ENCODE assay signal across 8 cellular contexts in genomic region chr11:57838609-57839008, GRCh38.
DNase-seq lines count a peak whose midpoint lies in the region; ATAC-seq, FAIRE-seq and TF ChIP-seq lines count a peak whose summit lies in the region.
"Not testable (repeated sequence)": the region's sequence is repeated elsewhere in the genome, so short reads cannot be mapped to it uniquely, and the experiment has no call there.

No MANE protein-coding gene starts in this region.

- H3K27ac ChIP-seq in HEK293 (ENCODE audit: extremely low read depth, low read depth, low read length); K562 (ENCODE audit: extremely low read depth, low read depth, low read length): not testable (repeated sequence)

- not testable (repeated sequence) for H3K4me3 Mint-ChIP-seq in WTC11; activated CD4-positive, alpha-beta T cell treated with anti-CD3 and anti-CD28 coated beads, Interleukin-2, amount 10 ng/mL, durations not matched to agents 7 days and 5 days; progenitor cell of endocrine pancreas (ENCODE audit: low read depth)

- not testable (repeated sequence) for H3K9me3 Mint-ChIP-seq in WTC11; activated CD4-positive, alpha-beta T cell treated with anti-CD3 and anti-CD28 coated beads, Interleukin-2, amount 10 ng/mL, durations not matched to agents 7 days and 5 days; progenitor cell of endocrine pancreas (ENCODE audit: low read depth)

- not testable (repeated sequence) for H3K9me1 ChIP-seq in K562 (ENCODE audit: control insufficient read depth, insufficient read depth, low read length)

- TF ChIP-seq RAD21 in K562 (CRISPR knock-in tag; conservative IDR thresholded peaks at IDR 0.05 in 1 of 2, IDR thresholded peaks at IDR 0.05 in 1 of 2): not testable (repeated sequence)

- not testable (repeated sequence) for H3K27me3 ChIP-seq in K562 (ENCODE audit: control insufficient read depth in 2 of 2, insufficient read depth in 2 of 2, low read length in 2 of 2)

- CTCF ChIA-PET in HEK293 (lab: Yijun Ruan, JAX): interaction anchor here (0.6 kb wide), 1 partner anchor 109 kb away, joined by 3 read pairs; no protein-coding TSS in a partner anchor
- CTCF ChIA-PET in WTC11 (lab: Charles Lee); activated CD4-positive, alpha-beta T cell treated with anti-CD3 and anti-CD28 coated beads, Interleukin-2, amount 10 ng/mL, durations not matched to agents 7 days and 5 days (lab: Charles Lee); K562 (lab: Yijun Ruan, JAX; ENCODE audit: low intra/inter-chr PET ratio): not testable (repeated sequence)

- WGBS in K562 (ENCODE audit: insufficient coverage, low coverage, missing lambda C conversion rate): 0% methylated on average over 3 of the region's 3 CpGs

- H3K4me1 Mint-ChIP-seq in WTC11; activated CD4-positive, alpha-beta T cell treated with anti-CD3 and anti-CD28 coated beads, Interleukin-2, amount 10 ng/mL, durations not matched to agents 7 days and 5 days; progenitor cell of endocrine pancreas (ENCODE audit: low read depth): not testable (repeated sequence)

- peak; percentile 51 for FAIRE-seq in GM19239 (lab: Jason Lieb, UNC)
- not testable (repeated sequence) for FAIRE-seq in K562 (lab: Jason Lieb, UNC)

- DNase-seq in DMS53 (lab: John Stamatoyannopoulos, UW) (peak; percentile 47), NCI-H774 (lab: John Stamatoyannopoulos, UW) (peak; percentile 55)
- not testable (repeated sequence) for DNase-seq in GM19239 (ENCODE audit: insufficient read length, low spot score); WTC11 (ENCODE audit: low spot score); activated CD4-positive, alpha-beta T cell treated with anti-CD3 and anti-CD28 coated beads, Interleukin-2, amount 10 ng/mL, durations not matched to agents 7 days and 5 days; K562 (ENCODE audit: extremely low read depth in 1 of 4, low spot score in 3 of 4); progenitor cell of endocrine pancreas (ENCODE audit: low spot score, unreplicated experiment)

- in situ Hi-C loops in K562 (cut with MboI): not testable (repeated sequence)

- intact Hi-C loops in K562 (cut with micrococcal nuclease): loop anchor here (10.0 kb wide), 2 partner anchors 226 to 676 kb away; no protein-coding TSS in a partner anchor

- H3K36me3 ChIP-seq in HEK293 (ENCODE audit: control insufficient read depth in 2 of 2, insufficient read depth in 1 of 2, low read length in 2 of 2); K562 (ENCODE audit: control insufficient read depth, insufficient read depth, low read length): not testable (repeated sequence)

- TF ChIP-seq EP300 in K562 (IDR thresholded peaks at IDR 0.05; ENCODE audit: low read length): not testable (repeated sequence)

- not testable (repeated sequence) for H3K27ac Mint-ChIP-seq in WTC11
- peak overlapping the region; percentile 28 for H3K27ac Mint-ChIP-seq in activated CD4-positive, alpha-beta T cell treated with anti-CD3 and anti-CD28 coated beads, Interleukin-2, amount 10 ng/mL, durations not matched to agents 7 days and 5 days
- peak overlapping the region; percentile 16 for H3K27ac Mint-ChIP-seq in progenitor cell of endocrine pancreas

- not testable (repeated sequence) for H3K9me3 ChIP-seq in HEK293 (ENCODE audit: control insufficient read depth, insufficient read depth, low read depth, low read length); K562 (replicated peaks; ENCODE audit: control insufficient read depth, insufficient read depth, low read depth, low read length)

- not testable (repeated sequence) for H3K9ac ChIP-seq in K562 (ENCODE audit: insufficient read depth in 1 of 2, low read depth in 2 of 2, low read length in 2 of 2)

- not testable (repeated sequence) for TF ChIP-seq CTCF in HEK293 (tag by site-specific recombination; IDR thresholded peaks at IDR 0.05); WTC11 (IDR thresholded peaks at IDR 0.05); K562 (IDR thresholded peaks at IDR 0.05 in 2 of 3, conservative IDR thresholded peaks at IDR 0.05 in 1 of 3; ENCODE audit: insufficient read depth in 2 of 3, low read depth in 1 of 3, low read length in 3 of 3); progenitor cell of endocrine pancreas (IDR thresholded peaks at IDR 0.05; ENCODE audit: unreplicated experiment)

- not testable (repeated sequence) for TF ChIP-seq POLR2A in K562 (conservative IDR thresholded peaks at IDR 0.05)

- POLR2A ChIA-PET in HEK293 (lab: Yijun Ruan, JAX); WTC11 (lab: Charles Lee); activated CD4-positive, alpha-beta T cell treated with anti-CD3 and anti-CD28 coated beads, Interleukin-2, amount 10 ng/mL, durations not matched to agents 7 days and 5 days (lab: Charles Lee); K562 (lab: Yijun Ruan, JAX): not testable (repeated sequence)

- H2AFZ ChIP-seq in K562 (ENCODE audit: low read depth, low read length): not testable (repeated sequence)

- H3K4me1 ChIP-seq in HEK293 (ENCODE audit: control insufficient read depth, insufficient read depth, low read length); K562 (replicated peaks in 1 of 2; ENCODE audit: control insufficient read depth in 2 of 2, insufficient read depth in 2 of 2, low read length in 2 of 2): not testable (repeated sequence)

- not testable (repeated sequence) for ATAC-seq in WTC11, K562

- BruUV-seq in K562 (replicated peaks; lab: Mats Ljungman, UMichigan): not testable (repeated sequence)

- not testable (repeated sequence) for H3K27me3 Mint-ChIP-seq in WTC11 (ENCODE audit: low read depth); progenitor cell of endocrine pancreas
- peaks cover 19% of the 10 kb centered on the region for H3K27me3 Mint-ChIP-seq in activated CD4-positive, alpha-beta T cell treated with anti-CD3 and anti-CD28 coated beads, Interleukin-2, amount 10 ng/mL, durations not matched to agents 7 days and 5 days

- not testable (repeated sequence) for H3K4me2 ChIP-seq in K562 (ENCODE audit: insufficient read depth, low read length)

- not testable (repeated sequence) for H3K36me3 Mint-ChIP-seq in WTC11; activated CD4-positive, alpha-beta T cell treated with anti-CD3 and anti-CD28 coated beads, Interleukin-2, amount 10 ng/mL, durations not matched to agents 7 days and 5 days (ENCODE audit: low read depth); progenitor cell of endocrine pancreas (ENCODE audit: insufficient read depth)

- not testable (repeated sequence) for H3K79me2 ChIP-seq in K562 (ENCODE audit: control insufficient read depth, insufficient read depth, low read length)

- H4K20me1 ChIP-seq in K562 (replicated peaks; ENCODE audit: control insufficient read depth, insufficient read depth, low read length): not testable (repeated sequence)

- H3K4me3 ChIP-seq in HEK293 (ENCODE audit: low read depth, low read length); K562: not testable (repeated sequence)

TF ChIP-seq in HEK293, 187 proteins besides CTCF, POLR2A, EP300 and RAD21:
- peak; percentile 82 for TF ChIP-seq ZNF146 (tag by site-specific recombination; IDR thresholded peaks at IDR 0.05)

TF ChIP-seq in WTC11, 78 proteins besides CTCF, POLR2A, EP300 and RAD21:
- TF ChIP-seq GTF2I (CRISPR knock-in tag; conservative IDR thresholded peaks at IDR 0.05): peak; percentile 81

TF ChIP-seq in K562, 482 proteins besides CTCF, POLR2A, EP300 and RAD21:
- peak; percentile 74 for TF ChIP-seq BCOR (IDR thresholded peaks at IDR 0.05)
- peak; percentile 21 for TF ChIP-seq RBM25 (IDR thresholded peaks at IDR 0.05; ENCODE audit: low read depth, low read length, severe bottlenecking)
- peak; percentile 77 for TF ChIP-seq ZNF146 (CRISPR knock-in tag; IDR thresholded peaks at IDR 0.05; ENCODE audit: unreplicated experiment)
